In the genomic region with DNA sequence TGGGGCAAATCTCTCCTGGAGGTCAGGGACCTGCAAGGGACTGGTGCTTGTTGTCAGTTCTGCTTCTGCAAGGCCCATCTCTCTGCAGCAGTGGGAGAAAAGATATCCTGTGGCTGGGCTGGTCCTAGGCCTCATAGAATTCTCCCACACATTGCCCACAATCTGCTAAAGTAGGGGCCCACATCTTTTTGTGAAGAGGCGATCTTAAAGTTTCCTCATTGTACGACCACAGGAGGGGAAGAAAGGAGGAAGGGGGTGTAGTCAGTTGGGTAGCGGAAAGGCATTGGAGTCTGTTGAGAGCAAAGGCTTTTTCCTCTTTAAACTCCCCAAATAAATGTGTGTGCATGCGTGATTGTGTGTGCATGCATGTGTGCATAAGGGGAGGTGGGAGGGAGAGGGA, we compare ENCODE assay signal across 23 cellular contexts.
"Had no signal": no experiment of that assay in that cellular context is flagged by ENCODE, and none has a peak within 500 bp of the region (broad histone marks: within the 10 kb centered on the region; RNA-seq: fewer than 3 reads in every experiment).

No MANE protein-coding gene starts in this region.

- H3K27ac ChIP-seq: dorsolateral prefrontal cortex, lower lobe of right lung, prostate gland, skin epidermis, spleen, testis, transverse colon, upper lobe of right lung, uterus had no signal

- H3K4me3 ChIP-seq: dorsolateral prefrontal cortex, lower lobe of right lung, prostate gland, skin epidermis, spleen, testis, transverse colon, upper lobe of right lung, uterus had no signal

- H3K4me1 ChIP-seq: lower lobe of right lung, spleen, testis, transverse colon, upper lobe of right lung had no signal

- DNase-seq: dorsolateral prefrontal cortex; effector CD4-positive, alpha-beta T cell; hypothalamus; immature natural killer cell; islet precursor cell; kidney glomerular epithelial cell; left colon; left ventricle myocardium superior; lower lobe of right lung; natural killer cell; nucleus accumbens; right cardiac atrium; spleen; stimulated activated CD4-positive, alpha-beta T cell treated with anti-CD3 and anti-CD28 coated beads, Interleukin-4, amount 100 ng/mL, for 4 hours; stimulated activated naive CD8-positive, alpha-beta T cell treated with anti-CD3 and anti-CD28 coated beads, Interleukin-15, Interleukin-2, amounts not matched to agents 100 U/mL and 50 U/mL, for 24 hours; substantia nigra; testis; transverse colon; upper lobe of right lung; uterus had no signal

- H3K36me3 ChIP-seq: lower lobe of right lung, prostate gland, spleen, transverse colon, upper lobe of right lung, uterus had no signal

- H3K27me3 ChIP-seq: spleen, testis, transverse colon, uterus had no signal

- ATAC-seq: left ventricle myocardium superior; lower lobe of right lung; natural killer cell; right cardiac atrium; stimulated activated memory B cell treated with anti-CD40 and anti-IgM and Interleukin-4, amounts not matched to agents 10 μg/mL and 1 μg/mL and 100 μg/mL, for 72 hours; stimulated activated naive CD8-positive, alpha-beta T cell treated with anti-CD3 and anti-CD28 coated beads, Interleukin-15, Interleukin-2, amounts not matched to agents 100 U/mL and 50 U/mL, for 24 hours; upper lobe of right lung had no signal

- H3K9me3 ChIP-seq: lower lobe of right lung, prostate gland, testis, transverse colon, upper lobe of right lung, uterus had no signal
